ENCODE assay signal across 17 cellular contexts in genomic region chr4:53089940-53090729, GRCh38.
DNase-seq lines count a peak whose midpoint lies in the region; ATAC-seq, FAIRE-seq and TF ChIP-seq lines count a peak whose summit lies in the region.
"Had no signal": no experiment of that assay in that cellular context is flagged by ENCODE, and none has a peak within 500 bp of the region (broad histone marks: within the 10 kb centered on the region; RNA-seq: fewer than 3 reads in every experiment).

No MANE protein-coding gene starts in this region.

- H3K4me1 Mint-ChIP-seq in neural progenitor cell: no peaks in the 10 kb centered on the region

- no peak overlapping the region for H3K4me3 ChIP-seq in psoas muscle
- no peak overlapping the region for H3K4me3 ChIP-seq in neural progenitor cell
- H3K4me3 ChIP-seq: upper lobe of left lung had no signal

- ATAC-seq in psoas muscle: peak; percentile 25 to 80 (median 45)
- ATAC-seq: activated CD4-positive, CD25-positive, alpha-beta regulatory T cell treated with anti-CD3 and anti-CD28 coated beads, Interleukin-2, amount 50 U/mL, for 24 hours had no signal

- no peak for FAIRE-seq in RCC 7860 (lab: Jason Lieb, UNC)
- FAIRE-seq: islet of Langerhans had no signal

- H3K27me3 ChIP-seq in psoas muscle (ENCODE audit: insufficient read depth in 3 of 3, low read length in 2 of 3): no peaks in the 10 kb centered on the region
- no peaks in the 10 kb centered on the region for H3K27me3 ChIP-seq in neural progenitor cell
- H3K27me3 ChIP-seq: upper lobe of left lung had no signal

- no peak for TF ChIP-seq CTCF in psoas muscle (IDR thresholded peaks at IDR 0.05)
- no peak for TF ChIP-seq CTCF in neural progenitor cell (IDR thresholded peaks at IDR 0.05)

- DNase-seq in NCI-H2171 treated with DMSO at 0.1 percent for 48 hours (lab: John Stamatoyannopoulos, UW) (peak; percentile 4), NCI-H2171 (lab: John Stamatoyannopoulos, UW) (no peak), NCI-H82 (lab: John Stamatoyannopoulos, UW) (peak; percentile 42), fibroblast of peridontal ligament (ENCODE audit: extremely low read depth) (peak; percentile 43), psoas muscle (no peak), neural progenitor cell (ENCODE audit: low spot score) (no peak), RCC 7860 (ENCODE audit: low spot score) (no peak), NCI-H1105 treated with DMSO at 0.1 percent for 48 hours (lab: John Stamatoyannopoulos, UW) (no peak)
- DNase-seq: 8988T, aorta, NCI-H1694, retina, T-helper 2 cell, upper lobe of left lung had no signal

- no peak overlapping the region for H3K4me2 ChIP-seq in neural progenitor cell

- peaks cover 14% of the 10 kb centered on the region for H3K9me3 ChIP-seq in psoas muscle
- no peaks in the 10 kb centered on the region for H3K9me3 ChIP-seq in neural progenitor cell (ENCODE audit: low read depth)
- H3K9me3 ChIP-seq: upper lobe of left lung had no signal

- H3K9me3 Mint-ChIP-seq in neural progenitor cell: peaks cover 10% of the 10 kb centered on the region

- H3K36me3 ChIP-seq in psoas muscle (ENCODE audit: insufficient read depth in 1 of 2, low read depth in 1 of 2): no peaks in the 10 kb centered on the region
- H3K36me3 ChIP-seq in neural progenitor cell: no peaks in the 10 kb centered on the region
- H3K36me3 ChIP-seq: upper lobe of left lung had no signal

- H4K20me1 ChIP-seq in neural progenitor cell (ENCODE audit: low read depth): no peaks in the 10 kb centered on the region

- H3K79me2 ChIP-seq in neural progenitor cell (ENCODE audit: low read depth): no peaks in the 10 kb centered on the region

- H3K27ac ChIP-seq in psoas muscle (no peak overlapping the region), neural progenitor cell (no peak overlapping the region)
- H3K27ac ChIP-seq: upper lobe of left lung had no signal

- no peak overlapping the region for H2AFZ ChIP-seq in neural progenitor cell (replicated peaks)

- no peaks in the 10 kb centered on the region for H3F3A ChIP-seq in neural progenitor cell (ENCODE audit: low read depth)

- H3K9ac ChIP-seq in neural progenitor cell: no peak overlapping the region

- H3K27me3 Mint-ChIP-seq in neural progenitor cell (ENCODE audit: insufficient read depth, low read depth): peaks cover 2% of the 10 kb centered on the region
- H3K27me3 Mint-ChIP-seq: stimulated activated naive CD8-positive, alpha-beta T cell treated with anti-CD3 and anti-CD28 coated beads, Interleukin-15, Interleukin-2, amounts not matched to agents 100 ng/mL and 50 ng/mL, for 24 hours had no signal

- no peak overlapping the region for H3K4me3 Mint-ChIP-seq in neural progenitor cell
- H3K4me3 Mint-ChIP-seq: stimulated activated naive CD8-positive, alpha-beta T cell treated with anti-CD3 and anti-CD28 coated beads, Interleukin-15, Interleukin-2, amounts not matched to agents 100 ng/mL and 50 ng/mL, for 24 hours had no signal

- no peaks in the 10 kb centered on the region for H3K36me3 Mint-ChIP-seq in neural progenitor cell

- H3K4me1 ChIP-seq in psoas muscle (peaks cover 25% of the 10 kb centered on the region), neural progenitor cell (no peaks in the 10 kb centered on the region)
- H3K4me1 ChIP-seq: upper lobe of left lung had no signal

- H3K27ac Mint-ChIP-seq in neural progenitor cell: no peak overlapping the region
- H3K27ac Mint-ChIP-seq: stimulated activated naive CD8-positive, alpha-beta T cell treated with anti-CD3 and anti-CD28 coated beads, Interleukin-15, Interleukin-2, amounts not matched to agents 100 ng/mL and 50 ng/mL, for 24 hours had no signal

- intact Hi-C loops in psoas muscle (cut with DNase I): no loop called here

Comparison
In these comparisons a context has a peak if more than half of its experiments do, and no peak if none do; other contexts are left out.
1. DNase-seq: peak in NCI-H2171 treated with DMSO at 0.1 percent for 48 hours (single experiment), NCI-H82 (single experiment) and fibroblast of peridontal ligament (single experiment); none in NCI-H2171 (single experiment), psoas muscle (0 of 2), neural progenitor cell (single experiment), RCC 7860 (single experiment) and NCI-H1105 treated with DMSO at 0.1 percent for 48 hours (single experiment).